ENCODE assay signal across 19 cellular contexts in the genomic region with DNA sequence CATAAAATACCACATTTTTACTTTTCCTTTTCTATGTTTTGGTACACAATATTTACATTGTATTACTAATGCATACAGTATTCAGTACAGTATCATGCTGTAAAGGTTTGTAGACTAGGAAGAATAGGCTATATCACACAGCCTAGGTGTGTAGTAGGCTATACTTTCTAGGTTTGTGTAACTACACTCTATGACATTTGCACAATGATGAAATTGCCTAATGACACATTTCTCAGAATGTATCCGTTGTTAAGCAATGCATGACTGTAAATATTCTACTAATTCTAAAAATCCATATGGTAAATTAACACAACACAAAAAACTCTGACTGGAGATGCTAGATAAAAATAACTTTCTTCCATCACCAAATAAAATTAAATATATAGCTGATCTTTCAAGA. TPM values are rescaled to one million over a fixed set of nuclear protein-coding genes. Genes with fewer than 3 reads are reported as not detected.
DNase-seq lines count a peak whose midpoint lies in the region; ATAC-seq, FAIRE-seq and TF ChIP-seq lines count a peak whose summit lies in the region.
"Had no signal": no experiment of that assay in that cellular context is flagged by ENCODE, and none has a peak within 500 bp of the region (broad histone marks: within the 10 kb centered on the region; RNA-seq: fewer than 3 reads in every experiment).

No MANE protein-coding gene starts in this region.

- no peak overlapping the region for H3K27ac ChIP-seq in HepG2 (ENCODE audit: extremely low read length, insufficient read depth, low read length)
- no peak overlapping the region for H3K27ac ChIP-seq in right lobe of liver
- H3K27ac ChIP-seq in RWPE2 (ENCODE audit: poor library complexity, severe bottlenecking) = no peak overlapping the region
- H3K27ac ChIP-seq: C4-2B had no signal

- in situ Hi-C loops in HepG2 (cut with HindIII; ENCODE audit: extremely low pct_ligation_motif_present, low pct_unique_long_range_greater_than_20kb) = no loop called here

- TF ChIP-seq POLR2A in HepG2 (IDR thresholded peaks at IDR 0.05; ENCODE audit: insufficient read depth in 1 of 2, low read depth in 2 of 2, low read length in 2 of 2) (no peak), right lobe of liver (IDR thresholded peaks at IDR 0.05) (no peak)

- no peaks in the 10 kb centered on the region for H4K20me1 ChIP-seq in HepG2 (ENCODE audit: insufficient read depth, low read length)

- CTCF ChIA-PET in HepG2 (lab: Yijun Ruan, JAX; ENCODE audit: low intra/inter-chr PET ratio, low total read pairs) = no interaction called here

- H3K79me2 ChIP-seq in HepG2 (ENCODE audit: insufficient read depth, low read length) = peaks cover 5% of the 10 kb centered on the region

- H3K36me3 ChIP-seq in HepG2 (replicated peaks in 1 of 2; ENCODE audit: control insufficient read depth in 1 of 2, insufficient read depth in 2 of 2, low read length in 2 of 2) (no peaks in the 10 kb centered on the region), right lobe of liver (no peaks in the 10 kb centered on the region), RWPE2 (ENCODE audit: low read depth) (0 out of 2 replicates have a peak, but pooled peaks cover 6% of the 10 kb centered on the region)

- ATAC-seq in HepG2 (no peak), right lobe of liver (no peak), RWPE2 (ENCODE audit: low read depth) (peak; percentile 48; the same call in 2 of the 3 replicates), esophagus mucosa (peak; percentile 47), HG03565 (IDR thresholded peaks at IDR 0.05; ENCODE audit: unreplicated experiment) (no peak)
- ATAC-seq: GM23338, HCT116 had no signal

- DNase-seq in HepG2 (ENCODE audit: low spot score) (no peak), right lobe of liver (no peak), RWPE2 (ENCODE audit: low spot score) (no peak), NCI-H446 (lab: John Stamatoyannopoulos, UW) (no peak), NCI-H82 treated with DMSO at 0.1 percent for 48 hours (lab: John Stamatoyannopoulos, UW; ENCODE audit: unreplicated experiment) (no peak)
- DNase-seq: ACHN; CD4-positive, alpha-beta memory T cell; DMS153; DMS79; GDM1; H7; HFFc6 had no signal

- no peak for TF ChIP-seq RAD21 in HepG2 (CRISPR knock-in tag; IDR thresholded peaks at IDR 0.05)

- no peak overlapping the region for H3K9ac ChIP-seq in HepG2 (ENCODE audit: insufficient read depth, low read depth, low read length)

- no peaks in the 10 kb centered on the region for H3K27me3 ChIP-seq in HepG2 (ENCODE audit: control insufficient read depth in 1 of 2, insufficient read depth in 2 of 2, low read length in 2 of 2)
- no peaks in the 10 kb centered on the region for H3K27me3 ChIP-seq in right lobe of liver
- H3K27me3 ChIP-seq in RWPE2 (ENCODE audit: insufficient read depth, poor library complexity, severe bottlenecking) = no peaks in the 10 kb centered on the region

- intact Hi-C loops in HepG2 (cut with micrococcal nuclease; ENCODE audit: unreplicated experiment) (no loop called here), right lobe of liver (cut with DNase I) (no loop called here)

- TF ChIP-seq CTCF in HepG2 (CRISPR knock-in tag; IDR thresholded peaks at IDR 0.05) (no peak), right lobe of liver (IDR thresholded peaks at IDR 0.05) (no peak), RWPE2 (IDR thresholded peaks at IDR 0.05; ENCODE audit: poor library complexity, severe bottlenecking) (no peak)

- POLR2A ChIA-PET in HepG2 (lab: Yijun Ruan, JAX) = no interaction called here

- no peak for TF ChIP-seq EP300 in HepG2 (IDR thresholded peaks at IDR 0.05; ENCODE audit: low read depth in 2 of 2, low read length in 2 of 2)
- no peak for TF ChIP-seq EP300 in HepG2 (CRISPR knock-in tag; IDR thresholded peaks at IDR 0.05; ENCODE audit: borderline replicate concordance)

- H2AFZ ChIP-seq in HepG2 (ENCODE audit: low read length) = no peak overlapping the region
- H2AFZ ChIP-seq: GM23338 had no signal

- BruUV-seq in HepG2 (replicated peaks; lab: Mats Ljungman, UMichigan) = no TSS peak

- no peak overlapping the region for H3K4me3 ChIP-seq in HepG2 (replicated peaks in 1 of 3; ENCODE audit: insufficient read depth in 1 of 3, low read depth in 2 of 3, low read length in 3 of 3)
- no peak overlapping the region for H3K4me3 ChIP-seq in right lobe of liver
- no peak overlapping the region for H3K4me3 ChIP-seq in RWPE2 (ENCODE audit: severe bottlenecking)
- H3K4me3 ChIP-seq: GM23338 had no signal

- H3K4me2 ChIP-seq in HepG2 (ENCODE audit: low read depth, low read length) = no peak overlapping the region
- H3K4me2 ChIP-seq: GM23338 had no signal

- FAIRE-seq in HepG2 (lab: Jason Lieb, UNC) = no peak
- FAIRE-seq: GM12892, GM18507 had no signal

- H3K4me1 ChIP-seq in HepG2 (ENCODE audit: insufficient read depth, low read length) = no peaks in the 10 kb centered on the region
- no peaks in the 10 kb centered on the region for H3K4me1 ChIP-seq in right lobe of liver
- peaks cover 5% of the 10 kb centered on the region for H3K4me1 ChIP-seq in RWPE2 (ENCODE audit: insufficient read depth, poor library complexity, severe bottlenecking)

- no peaks in the 10 kb centered on the region for H3K9me3 ChIP-seq in HepG2 (ENCODE audit: low read length)
- no peaks in the 10 kb centered on the region for H3K9me3 ChIP-seq in right lobe of liver
- no peaks in the 10 kb centered on the region for H3K9me3 ChIP-seq in RWPE2 (ENCODE audit: severe bottlenecking)

- 89% methylated on average over 1 of the region's 1 CpG for WGBS in HepG2 (ENCODE audit: low lambda C conversion rate)
- 44% methylated on average over 1 of the region's 1 CpG for WGBS in right lobe of liver (ENCODE audit: insufficient coverage, low coverage, low lambda C conversion rate, missing lambda C conversion rate)

TF ChIP-seq in HepG2, 621 proteins besides CTCF, POLR2A, EP300 and RAD21:
- TF ChIP-seq CEBPB (IDR thresholded peaks at IDR 0.05; ENCODE audit: borderline replicate concordance, low read depth, low read length) (peak; percentile 61; the same call in 1 of the 2 replicates), BCL6 (CRISPR knock-in tag; IDR thresholded peaks at IDR 0.05) (peak; percentile 63), ZSCAN20 (CRISPR knock-in tag; IDR thresholded peaks at IDR 0.05; ENCODE audit: borderline replicate concordance) (no peak)

RNA-seq across cellular contexts. Expression of a gene that starts 16.2 kb away (rescaled TPM):
- total RNA-seq in HepG2 (2016; rRNA removed; fragmentation: Illumina TruSeq; extraction: Trizol) (13.0 and 25.6 TPM in 2 replicates), right lobe of liver (10 to 100 TPM; 16.0 to 65.3 (median 22.4) TPM), esophagus mucosa (9.3 TPM)
- total RNA-seq in HepG2 (2016; cell fraction: cytosol; rRNA removed; fragmentation: Illumina TruSeq; extraction: Trizol; ENCODE audit: low read depth) = 1.4 and 2.6 TPM in 2 replicates
- 15.1 and 23.4 TPM in 2 replicates for total RNA-seq in HepG2 (2016; cell fraction: insoluble cytoplasmic fraction; rRNA removed; fragmentation: Illumina TruSeq; extraction: Trizol)
- total RNA-seq in HepG2 (2016; cell fraction: membrane; rRNA removed; fragmentation: Illumina TruSeq; extraction: Trizol) = 5.2 and 6.1 TPM in 2 replicates
- 13.0 and 15.3 TPM in 2 replicates for total RNA-seq in HepG2 (2016; cell fraction: nucleus; rRNA removed; fragmentation: Illumina TruSeq; extraction: Trizol)
- polyA plus RNA-seq in HepG2 (2011; rRNA removed) = 9.8 and 10.4 TPM in 2 replicates
- 5.1 and 8.3 TPM in 2 replicates for polyA plus RNA-seq in HepG2 (2011; cell fraction: cytosol; rRNA removed)
- polyA plus RNA-seq in HepG2 (2011; cell fraction: nucleus; rRNA removed) = 5.3 and 7.5 TPM in 2 replicates
- 11.3 and 12.5 TPM in 2 replicates for polyA plus RNA-seq in HepG2 (2012)
- 0.52 and 0.64 TPM in 2 replicates for polyA plus RNA-seq in HepG2 (2016; cell fraction: cytosol; fragmentation: Illumina TruSeq; extraction: Trizol; ENCODE audit: low read depth)
- 11.3 TPM in 2 replicates for polyA plus RNA-seq in HepG2 (2016; cell fraction: insoluble cytoplasmic fraction; fragmentation: Illumina TruSeq; extraction: Trizol; ENCODE audit: low read depth)
- 2.3 and 2.5 TPM in 2 replicates for polyA plus RNA-seq in HepG2 (2016; cell fraction: membrane; fragmentation: Illumina TruSeq; extraction: Trizol; ENCODE audit: low read depth)
- polyA plus RNA-seq in HepG2 (2016; cell fraction: nucleus; fragmentation: Illumina TruSeq; extraction: Trizol; ENCODE audit: insufficient read depth, low read depth) = 8.8 and 9.7 TPM in 2 replicates
- polyA minus RNA-seq in HepG2 (2011; rRNA and poly(A)+ RNA removed; ENCODE audit: low replicate concordance) = 7.6 and 24.3 TPM in 2 replicates
- polyA minus RNA-seq in HepG2 (2011; cell fraction: cytosol; rRNA and poly(A)+ RNA removed) = 10.1 and 10.7 TPM in 2 replicates
- 30.1 and 38.0 TPM in 2 replicates for polyA minus RNA-seq in HepG2 (2011; cell fraction: nucleus; rRNA and poly(A)+ RNA removed)

Comparison
In these comparisons a context has a peak if more than half of its experiments do, and no peak if none do; other contexts are left out.
1. ATAC-seq: peak in RWPE2 (single experiment) and esophagus mucosa (single experiment); none in HepG2 (single experiment), right lobe of liver (0 of 4) and HG03565 (single experiment).